ENCODE assay signal across 1 cellular context in the genomic region with DNA sequence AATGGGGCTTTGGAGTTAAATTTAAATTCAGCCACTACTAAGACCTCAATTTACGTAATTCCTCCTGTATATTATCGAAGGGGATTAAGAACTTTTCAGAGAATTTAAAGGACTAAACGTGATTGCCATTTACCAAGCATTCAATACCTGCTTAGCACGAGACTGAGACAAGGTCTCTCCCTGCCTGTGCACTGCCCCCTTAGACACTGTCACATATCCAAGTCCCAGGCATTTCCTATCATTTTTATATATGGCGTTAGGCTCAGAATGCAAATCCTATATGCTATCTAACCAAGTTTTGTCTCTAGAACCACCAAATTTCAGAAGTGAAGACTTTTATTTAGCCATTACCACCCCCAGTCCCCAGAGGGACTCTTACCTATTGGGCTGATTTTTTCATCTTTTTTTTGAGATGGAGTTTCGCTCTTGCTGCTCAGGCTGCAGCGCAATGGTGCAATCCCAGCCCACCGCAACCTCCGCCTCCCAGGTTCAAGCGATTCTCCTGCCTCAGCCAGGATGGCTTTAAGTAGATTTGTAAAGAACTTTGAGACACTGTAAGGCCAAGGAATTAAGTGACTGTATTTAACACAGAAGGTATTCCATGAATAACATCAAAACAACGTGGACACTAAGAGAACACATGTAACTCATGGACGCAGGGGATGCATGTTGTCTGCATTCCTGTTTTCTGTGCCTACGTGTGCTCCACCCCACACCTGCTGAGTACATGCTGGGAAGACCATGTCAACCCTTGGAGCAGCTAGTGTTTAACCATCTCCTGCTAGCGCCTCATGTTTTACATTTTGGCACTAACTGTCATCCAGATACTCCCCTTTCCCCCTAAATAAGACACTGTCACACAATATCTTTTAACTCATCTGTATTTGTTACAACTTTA.
A peak's percentile ranks its signal among the peaks of the same experiment; 100 is the strongest.
TF ChIP-seq lines count a peak whose summit lies in the region.

No MANE protein-coding gene starts in this region.

TF ChIP-seq in K562, 482 proteins besides CTCF, POLR2A, EP300 and RAD21 (continued from another document):
- TF ChIP-seq THRAP3 (IDR thresholded peaks at IDR 0.05; ENCODE audit: borderline replicate concordance) (no peak), SUPT5H (IDR thresholded peaks at IDR 0.05) (peak; percentile 58; the same call in 1 of the 2 replicates), CCAR2 (IDR thresholded peaks at IDR 0.05; ENCODE audit: low read depth, low read length) (no peak), JUND (IDR thresholded peaks at IDR 0.05; ENCODE audit: borderline replicate concordance, low read depth, low read length) (no peak), JUND (tag; IDR thresholded peaks at IDR 0.05; ENCODE audit: borderline replicate concordance, low read depth, low read length) (no peak), CHD4 (IDR thresholded peaks at IDR 0.05; ENCODE audit: insufficient read depth, insufficient replicate concordance, low read depth, low read length, poor library complexity, severe bottlenecking) (no peak), GABPA (tag; conservative IDR thresholded peaks at IDR 0.05; ENCODE audit: low read depth) (no peak), DNMT1 (IDR thresholded peaks at IDR 0.05) (no peak), YY1 (IDR thresholded peaks at IDR 0.05; ENCODE audit: borderline replicate concordance in 1 of 3, control insufficient read depth in 1 of 3, extremely low read depth in 1 of 3, insufficient read depth in 3 of 3, insufficient read length in 1 of 3, insufficient replicate concordance in 2 of 3, low read depth in 1 of 3, low read length in 2 of 3) (no peak), RBFOX2 (IDR thresholded peaks at IDR 0.05; ENCODE audit: low read depth, low read length) (peak; percentile 47), MCM7 (IDR thresholded peaks at IDR 0.05) (no peak), CBX1 (IDR thresholded peaks at IDR 0.05; ENCODE audit: low read depth) (no peak), TARDBP (IDR thresholded peaks at IDR 0.05) (no peak), MTA1 (IDR thresholded peaks at IDR 0.05; ENCODE audit: borderline replicate concordance) (no peak)
- TF ChIP-seq, protein P1, sequence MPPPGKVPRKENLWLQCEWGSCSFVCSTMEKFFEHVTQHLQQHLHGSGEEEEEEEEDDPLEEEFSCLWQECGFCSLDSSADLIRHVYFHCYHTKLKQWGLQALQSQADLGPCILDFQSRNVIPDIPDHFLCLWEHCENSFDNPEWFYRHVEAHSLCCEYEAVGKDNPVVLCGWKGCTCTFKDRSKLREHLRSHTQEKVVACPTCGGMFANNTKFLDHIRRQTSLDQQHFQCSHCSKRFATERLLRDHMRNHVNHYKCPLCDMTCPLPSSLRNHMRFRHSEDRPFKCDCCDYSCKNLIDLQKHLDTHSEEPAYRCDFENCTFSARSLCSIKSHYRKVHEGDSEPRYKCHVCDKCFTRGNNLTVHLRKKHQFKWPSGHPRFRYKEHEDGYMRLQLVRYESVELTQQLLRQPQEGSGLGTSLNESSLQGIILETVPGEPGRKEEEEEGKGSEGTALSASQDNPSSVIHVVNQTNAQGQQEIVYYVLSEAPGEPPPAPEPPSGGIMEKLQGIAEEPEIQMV (tag; conservative IDR thresholded peaks at IDR 0.05; ENCODE audit: low read depth), result no peak
- TF ChIP-seq, protein P2, sequence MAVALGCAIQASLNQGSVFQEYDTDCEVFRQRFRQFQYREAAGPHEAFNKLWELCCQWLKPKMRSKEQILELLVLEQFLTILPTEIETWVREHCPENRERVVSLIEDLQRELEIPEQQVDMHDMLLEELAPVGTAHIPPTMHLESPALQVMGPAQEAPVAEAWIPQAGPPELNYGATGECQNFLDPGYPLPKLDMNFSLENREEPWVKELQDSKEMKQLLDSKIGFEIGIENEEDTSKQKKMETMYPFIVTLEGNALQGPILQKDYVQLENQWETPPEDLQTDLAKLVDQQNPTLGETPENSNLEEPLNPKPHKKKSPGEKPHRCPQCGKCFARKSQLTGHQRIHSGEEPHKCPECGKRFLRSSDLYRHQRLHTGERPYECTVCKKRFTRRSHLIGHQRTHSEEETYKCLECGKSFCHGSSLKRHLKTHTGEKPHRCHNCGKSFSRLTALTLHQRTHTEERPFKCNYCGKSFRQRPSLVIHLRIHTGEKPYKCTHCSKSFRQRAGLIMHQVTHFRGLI (CRISPR knock-in tag; IDR thresholded peaks at IDR 0.05), result no peak
- TF ChIP-seq, protein P3, sequence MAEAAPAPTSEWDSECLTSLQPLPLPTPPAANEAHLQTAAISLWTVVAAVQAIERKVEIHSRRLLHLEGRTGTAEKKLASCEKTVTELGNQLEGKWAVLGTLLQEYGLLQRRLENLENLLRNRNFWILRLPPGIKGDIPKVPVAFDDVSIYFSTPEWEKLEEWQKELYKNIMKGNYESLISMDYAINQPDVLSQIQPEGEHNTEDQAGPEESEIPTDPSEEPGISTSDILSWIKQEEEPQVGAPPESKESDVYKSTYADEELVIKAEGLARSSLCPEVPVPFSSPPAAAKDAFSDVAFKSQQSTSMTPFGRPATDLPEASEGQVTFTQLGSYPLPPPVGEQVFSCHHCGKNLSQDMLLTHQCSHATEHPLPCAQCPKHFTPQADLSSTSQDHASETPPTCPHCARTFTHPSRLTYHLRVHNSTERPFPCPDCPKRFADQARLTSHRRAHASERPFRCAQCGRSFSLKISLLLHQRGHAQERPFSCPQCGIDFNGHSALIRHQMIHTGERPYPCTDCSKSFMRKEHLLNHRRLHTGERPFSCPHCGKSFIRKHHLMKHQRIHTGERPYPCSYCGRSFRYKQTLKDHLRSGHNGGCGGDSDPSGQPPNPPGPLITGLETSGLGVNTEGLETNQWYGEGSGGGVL (CRISPR knock-in tag; IDR thresholded peaks at IDR 0.05), result no peak
- TF ChIP-seq, protein P4, sequence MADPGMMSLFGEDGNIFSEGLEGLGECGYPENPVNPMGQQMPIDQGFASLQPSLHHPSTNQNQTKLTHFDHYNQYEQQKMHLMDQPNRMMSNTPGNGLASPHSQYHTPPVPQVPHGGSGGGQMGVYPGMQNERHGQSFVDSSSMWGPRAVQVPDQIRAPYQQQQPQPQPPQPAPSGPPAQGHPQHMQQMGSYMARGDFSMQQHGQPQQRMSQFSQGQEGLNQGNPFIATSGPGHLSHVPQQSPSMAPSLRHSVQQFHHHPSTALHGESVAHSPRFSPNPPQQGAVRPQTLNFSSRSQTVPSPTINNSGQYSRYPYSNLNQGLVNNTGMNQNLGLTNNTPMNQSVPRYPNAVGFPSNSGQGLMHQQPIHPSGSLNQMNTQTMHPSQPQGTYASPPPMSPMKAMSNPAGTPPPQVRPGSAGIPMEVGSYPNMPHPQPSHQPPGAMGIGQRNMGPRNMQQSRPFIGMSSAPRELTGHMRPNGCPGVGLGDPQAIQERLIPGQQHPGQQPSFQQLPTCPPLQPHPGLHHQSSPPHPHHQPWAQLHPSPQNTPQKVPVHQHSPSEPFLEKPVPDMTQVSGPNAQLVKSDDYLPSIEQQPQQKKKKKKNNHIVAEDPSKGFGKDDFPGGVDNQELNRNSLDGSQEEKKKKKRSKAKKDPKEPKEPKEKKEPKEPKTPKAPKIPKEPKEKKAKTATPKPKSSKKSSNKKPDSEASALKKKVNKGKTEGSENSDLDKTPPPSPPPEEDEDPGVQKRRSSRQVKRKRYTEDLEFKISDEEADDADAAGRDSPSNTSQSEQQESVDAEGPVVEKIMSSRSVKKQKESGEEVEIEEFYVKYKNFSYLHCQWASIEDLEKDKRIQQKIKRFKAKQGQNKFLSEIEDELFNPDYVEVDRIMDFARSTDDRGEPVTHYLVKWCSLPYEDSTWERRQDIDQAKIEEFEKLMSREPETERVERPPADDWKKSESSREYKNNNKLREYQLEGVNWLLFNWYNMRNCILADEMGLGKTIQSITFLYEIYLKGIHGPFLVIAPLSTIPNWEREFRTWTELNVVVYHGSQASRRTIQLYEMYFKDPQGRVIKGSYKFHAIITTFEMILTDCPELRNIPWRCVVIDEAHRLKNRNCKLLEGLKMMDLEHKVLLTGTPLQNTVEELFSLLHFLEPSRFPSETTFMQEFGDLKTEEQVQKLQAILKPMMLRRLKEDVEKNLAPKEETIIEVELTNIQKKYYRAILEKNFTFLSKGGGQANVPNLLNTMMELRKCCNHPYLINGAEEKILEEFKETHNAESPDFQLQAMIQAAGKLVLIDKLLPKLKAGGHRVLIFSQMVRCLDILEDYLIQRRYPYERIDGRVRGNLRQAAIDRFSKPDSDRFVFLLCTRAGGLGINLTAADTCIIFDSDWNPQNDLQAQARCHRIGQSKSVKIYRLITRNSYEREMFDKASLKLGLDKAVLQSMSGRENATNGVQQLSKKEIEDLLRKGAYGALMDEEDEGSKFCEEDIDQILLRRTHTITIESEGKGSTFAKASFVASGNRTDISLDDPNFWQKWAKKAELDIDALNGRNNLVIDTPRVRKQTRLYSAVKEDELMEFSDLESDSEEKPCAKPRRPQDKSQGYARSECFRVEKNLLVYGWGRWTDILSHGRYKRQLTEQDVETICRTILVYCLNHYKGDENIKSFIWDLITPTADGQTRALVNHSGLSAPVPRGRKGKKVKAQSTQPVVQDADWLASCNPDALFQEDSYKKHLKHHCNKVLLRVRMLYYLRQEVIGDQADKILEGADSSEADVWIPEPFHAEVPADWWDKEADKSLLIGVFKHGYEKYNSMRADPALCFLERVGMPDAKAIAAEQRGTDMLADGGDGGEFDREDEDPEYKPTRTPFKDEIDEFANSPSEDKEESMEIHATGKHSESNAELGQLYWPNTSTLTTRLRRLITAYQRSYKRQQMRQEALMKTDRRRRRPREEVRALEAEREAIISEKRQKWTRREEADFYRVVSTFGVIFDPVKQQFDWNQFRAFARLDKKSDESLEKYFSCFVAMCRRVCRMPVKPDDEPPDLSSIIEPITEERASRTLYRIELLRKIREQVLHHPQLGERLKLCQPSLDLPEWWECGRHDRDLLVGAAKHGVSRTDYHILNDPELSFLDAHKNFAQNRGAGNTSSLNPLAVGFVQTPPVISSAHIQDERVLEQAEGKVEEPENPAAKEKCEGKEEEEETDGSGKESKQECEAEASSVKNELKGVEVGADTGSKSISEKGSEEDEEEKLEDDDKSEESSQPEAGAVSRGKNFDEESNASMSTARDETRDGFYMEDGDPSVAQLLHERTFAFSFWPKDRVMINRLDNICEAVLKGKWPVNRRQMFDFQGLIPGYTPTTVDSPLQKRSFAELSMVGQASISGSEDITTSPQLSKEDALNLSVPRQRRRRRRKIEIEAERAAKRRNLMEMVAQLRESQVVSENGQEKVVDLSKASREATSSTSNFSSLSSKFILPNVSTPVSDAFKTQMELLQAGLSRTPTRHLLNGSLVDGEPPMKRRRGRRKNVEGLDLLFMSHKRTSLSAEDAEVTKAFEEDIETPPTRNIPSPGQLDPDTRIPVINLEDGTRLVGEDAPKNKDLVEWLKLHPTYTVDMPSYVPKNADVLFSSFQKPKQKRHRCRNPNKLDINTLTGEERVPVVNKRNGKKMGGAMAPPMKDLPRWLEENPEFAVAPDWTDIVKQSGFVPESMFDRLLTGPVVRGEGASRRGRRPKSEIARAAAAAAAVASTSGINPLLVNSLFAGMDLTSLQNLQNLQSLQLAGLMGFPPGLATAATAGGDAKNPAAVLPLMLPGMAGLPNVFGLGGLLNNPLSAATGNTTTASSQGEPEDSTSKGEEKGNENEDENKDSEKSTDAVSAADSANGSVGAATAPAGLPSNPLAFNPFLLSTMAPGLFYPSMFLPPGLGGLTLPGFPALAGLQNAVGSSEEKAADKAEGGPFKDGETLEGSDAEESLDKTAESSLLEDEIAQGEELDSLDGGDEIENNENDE (IDR thresholded peaks at IDR 0.05; ENCODE audit: low read depth, low read length), result no peak
- TF ChIP-seq, protein P5, sequence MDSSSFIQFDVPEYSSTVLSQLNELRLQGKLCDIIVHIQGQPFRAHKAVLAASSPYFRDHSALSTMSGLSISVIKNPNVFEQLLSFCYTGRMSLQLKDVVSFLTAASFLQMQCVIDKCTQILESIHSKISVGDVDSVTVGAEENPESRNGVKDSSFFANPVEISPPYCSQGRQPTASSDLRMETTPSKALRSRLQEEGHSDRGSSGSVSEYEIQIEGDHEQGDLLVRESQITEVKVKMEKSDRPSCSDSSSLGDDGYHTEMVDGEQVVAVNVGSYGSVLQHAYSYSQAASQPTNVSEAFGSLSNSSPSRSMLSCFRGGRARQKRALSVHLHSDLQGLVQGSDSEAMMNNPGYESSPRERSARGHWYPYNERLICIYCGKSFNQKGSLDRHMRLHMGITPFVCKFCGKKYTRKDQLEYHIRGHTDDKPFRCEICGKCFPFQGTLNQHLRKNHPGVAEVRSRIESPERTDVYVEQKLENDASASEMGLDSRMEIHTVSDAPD (CRISPR knock-in tag; IDR thresholded peaks at IDR 0.05), result no peak
